8 cellular contexts compared by ENCODE assay signal in genomic region chr1:86706018-86706417, GRCh38. TPM values are rescaled to one million over a fixed set of nuclear protein-coding genes. Genes with fewer than 3 reads are reported as not detected.
DNase-seq lines count a peak whose midpoint lies in the region; ATAC-seq and TF ChIP-seq lines count a peak whose summit lies in the region.

No MANE protein-coding gene starts in this region.

- intact Hi-C loops in breast epithelium (cut with DNase I; ENCODE audit: low total_unique reads): no loop called here
- intact Hi-C loops in posterior vena cava (cut with DNase I): no loop called here

- no peak for ATAC-seq in GM21390 (IDR thresholded peaks at IDR 0.05; ENCODE audit: unreplicated experiment)

- no peak for DNase-seq in breast epithelium (ENCODE audit: low spot score in 2 of 2)
- DNase-seq in NCI-H2029 (lab: John Stamatoyannopoulos, UW): no peak
- DNase-seq in stimulated activated CD4-positive, alpha-beta T cell treated with anti-CD3 and anti-CD28 coated beads, Interleukin-4, amount 100 ng/mL, for 24 hours: no peak
- DNase-seq in posterior vena cava (ENCODE audit: low spot score): no peak

- H3K27ac ChIP-seq in ACC112 (ENCODE audit: low read depth, low read length): peak overlapping the region; percentile 89
- no peak overlapping the region for H3K27ac ChIP-seq in HUES6 (ENCODE audit: low read depth, low read length)
- H3K27ac ChIP-seq in breast epithelium: peak overlapping the region; percentile 97 to 99

- H3K4me3 ChIP-seq in ACC112 (ENCODE audit: low read depth, low read length) (peak overlapping the region; percentile 92), HUES6 (ENCODE audit: low read depth, low read length) (peak overlapping the region; percentile 93), breast epithelium (peak overlapping the region; percentile 85 to 99 (median 90)), mucosa of stomach (ENCODE audit: low read length) (peak overlapping the region; percentile 2)

- no peaks in the 10 kb centered on the region for H3K9me3 ChIP-seq in HUES6 (ENCODE audit: control insufficient read depth, insufficient read depth, low read depth, low read length)
- no peaks in the 10 kb centered on the region for H3K9me3 ChIP-seq in breast epithelium
- H3K9me3 ChIP-seq in mucosa of stomach (ENCODE audit: control insufficient read depth, low read length): no peaks in the 10 kb centered on the region

- TF ChIP-seq CTCF in breast epithelium (IDR thresholded peaks at IDR 0.05): no peak

- no peaks in the 10 kb centered on the region for H3K36me3 ChIP-seq in ACC112 (ENCODE audit: insufficient read depth, low read length)
- H3K36me3 ChIP-seq in HUES6 (ENCODE audit: control insufficient read depth, insufficient read depth, low read length): no peaks in the 10 kb centered on the region
- H3K36me3 ChIP-seq in breast epithelium: no peaks in the 10 kb centered on the region
- no peaks in the 10 kb centered on the region for H3K36me3 ChIP-seq in mucosa of stomach (ENCODE audit: control insufficient read depth, insufficient read depth, low read length)

- peaks cover 58% of the 10 kb centered on the region for H3K79me2 ChIP-seq in ACC112 (ENCODE audit: control insufficient read depth, insufficient read depth, low read length, unreplicated experiment)

- H3K27me3 ChIP-seq in ACC112 (ENCODE audit: insufficient read depth, low read length): no peaks in the 10 kb centered on the region
- no peaks in the 10 kb centered on the region for H3K27me3 ChIP-seq in HUES6 (ENCODE audit: control insufficient read depth, insufficient read depth, low read length)
- H3K27me3 ChIP-seq in breast epithelium: no peaks in the 10 kb centered on the region
- no peaks in the 10 kb centered on the region for H3K27me3 ChIP-seq in mucosa of stomach (ENCODE audit: control insufficient read depth, insufficient read depth, low read length)

- peak overlapping the region; percentile 92 for H3K9ac ChIP-seq in HUES6 (ENCODE audit: low read length)
- H3K9ac ChIP-seq in mucosa of stomach (ENCODE audit: low read length): peak overlapping the region; percentile 98

- H2AFZ ChIP-seq in ACC112 (ENCODE audit: low read length, unreplicated experiment): no peak overlapping the region

- TF ChIP-seq POLR2A in breast epithelium (IDR thresholded peaks at IDR 0.05): no peak

- peaks cover 26% of the 10 kb centered on the region for H3K4me1 ChIP-seq in ACC112 (ENCODE audit: control insufficient read depth, insufficient read depth, low read length, unreplicated experiment)
- H3K4me1 ChIP-seq in HUES6 (ENCODE audit: control insufficient read depth, insufficient read depth, low read length): peaks cover 8% of the 10 kb centered on the region
- H3K4me1 ChIP-seq in breast epithelium: peaks cover 0 to 5% of the 10 kb centered on the region in 2 donors
- peaks cover 12% of the 10 kb centered on the region for H3K4me1 ChIP-seq in mucosa of stomach (ENCODE audit: control insufficient read depth, insufficient read depth, low read length)

RNA-seq across cellular contexts. Expression of gene SH3GLB1, which starts 1.6 kb away (rescaled TPM):
- total RNA-seq in breast epithelium (10 to 100 TPM; 50.5 to 93.8 (median 63.8) TPM), posterior vena cava (100 to 1,000 TPM; 105 to 129 TPM)

Comparison
In these comparisons a context has a peak if more than half of its experiments do, and no peak if none do; other contexts are left out.
1. H3K4me3 ChIP-seq: peak in every context shown above with its lines; median percentile 93 in HUES6; 92 in ACC112; 90 in breast epithelium; 2 in mucosa of stomach.